Comparison of ENCODE assay signal across 1 cellular context in the genomic region with DNA sequence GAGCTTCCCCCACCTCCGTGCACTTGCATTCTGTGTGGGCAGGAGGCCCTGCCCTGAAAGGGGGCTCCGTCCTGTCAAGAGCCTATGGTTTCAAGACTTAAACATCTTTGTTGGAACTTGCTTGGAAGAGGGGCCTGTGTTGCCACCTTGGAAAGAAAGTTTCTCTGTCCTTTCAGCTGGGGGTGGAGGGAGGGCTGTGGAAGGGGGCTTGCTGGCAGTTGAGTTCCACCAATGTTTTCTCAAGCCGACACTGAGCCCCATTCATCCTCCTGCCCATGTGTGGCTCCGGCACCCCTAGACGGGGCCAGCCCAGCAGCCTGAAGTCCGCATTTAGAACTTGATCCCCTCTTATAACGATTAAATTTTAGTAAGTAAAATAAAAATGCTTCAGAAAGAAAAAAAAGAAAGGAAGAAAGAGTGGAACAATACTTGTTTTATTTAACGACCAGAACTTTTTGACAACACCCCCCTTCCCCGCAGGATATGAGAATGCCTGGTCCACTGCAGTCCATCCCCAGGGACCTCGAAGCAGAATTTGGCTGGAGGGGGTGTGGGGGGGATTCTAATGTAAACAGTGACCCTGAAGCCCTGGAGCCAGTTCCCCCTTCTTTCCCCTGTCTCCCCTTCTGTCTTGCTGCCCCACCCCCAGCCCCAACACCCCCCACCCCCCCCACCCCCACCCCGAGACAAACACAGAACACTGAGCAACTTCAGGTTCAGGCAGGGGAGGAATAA.
TF ChIP-seq lines count a peak whose summit lies in the region.

No MANE protein-coding gene starts in this region.

TF ChIP-seq in IMR-90, 13 proteins besides CTCF, POLR2A, EP300 and RAD21:
- TF ChIP-seq SMC3 (IDR thresholded peaks at IDR 0.05; ENCODE audit: low read depth, low read length) (no peak), BHLHE40 (IDR thresholded peaks at IDR 0.05; ENCODE audit: low read depth, low read length) (no peak), RCOR1 (IDR thresholded peaks at IDR 0.05; ENCODE audit: insufficient replicate concordance, low read length) (no peak), MAFK (IDR thresholded peaks at IDR 0.05; ENCODE audit: low read depth, low read length) (no peak), MXI1 (IDR thresholded peaks at IDR 0.05; ENCODE audit: borderline replicate concordance, low read depth, low read length) (no peak), MAZ (IDR thresholded peaks at IDR 0.05; ENCODE audit: borderline replicate concordance, low read depth, low read length) (no peak), CEBPB (IDR thresholded peaks at IDR 0.05; ENCODE audit: low read depth, low read length) (no peak), RFX5 (IDR thresholded peaks at IDR 0.05; ENCODE audit: low read depth, low read length) (no peak), CHD1 (IDR thresholded peaks at IDR 0.05; ENCODE audit: low read depth, low read length) (no peak), NFE2L2 (IDR thresholded peaks at IDR 0.05; ENCODE audit: low read depth, low read length) (no peak), FOS (IDR thresholded peaks at IDR 0.05; ENCODE audit: low read depth, low read length) (no peak)
- TF ChIP-seq, protein P1, sequence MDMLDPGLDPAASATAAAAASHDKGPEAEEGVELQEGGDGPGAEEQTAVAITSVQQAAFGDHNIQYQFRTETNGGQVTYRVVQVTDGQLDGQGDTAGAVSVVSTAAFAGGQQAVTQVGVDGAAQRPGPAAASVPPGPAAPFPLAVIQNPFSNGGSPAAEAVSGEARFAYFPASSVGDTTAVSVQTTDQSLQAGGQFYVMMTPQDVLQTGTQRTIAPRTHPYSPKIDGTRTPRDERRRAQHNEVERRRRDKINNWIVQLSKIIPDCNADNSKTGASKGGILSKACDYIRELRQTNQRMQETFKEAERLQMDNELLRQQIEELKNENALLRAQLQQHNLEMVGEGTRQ (IDR thresholded peaks at IDR 0.05; ENCODE audit: low read depth, low read length): no peak
- TF ChIP-seq, protein P2, sequence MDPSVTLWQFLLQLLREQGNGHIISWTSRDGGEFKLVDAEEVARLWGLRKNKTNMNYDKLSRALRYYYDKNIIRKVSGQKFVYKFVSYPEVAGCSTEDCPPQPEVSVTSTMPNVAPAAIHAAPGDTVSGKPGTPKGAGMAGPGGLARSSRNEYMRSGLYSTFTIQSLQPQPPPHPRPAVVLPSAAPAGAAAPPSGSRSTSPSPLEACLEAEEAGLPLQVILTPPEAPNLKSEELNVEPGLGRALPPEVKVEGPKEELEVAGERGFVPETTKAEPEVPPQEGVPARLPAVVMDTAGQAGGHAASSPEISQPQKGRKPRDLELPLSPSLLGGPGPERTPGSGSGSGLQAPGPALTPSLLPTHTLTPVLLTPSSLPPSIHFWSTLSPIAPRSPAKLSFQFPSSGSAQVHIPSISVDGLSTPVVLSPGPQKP (IDR thresholded peaks at IDR 0.05; ENCODE audit: borderline replicate concordance, low read depth, low read length): no peak
TF ChIP-seq in IMR-90: peak in this region for 0.
